In the genomic region with DNA sequence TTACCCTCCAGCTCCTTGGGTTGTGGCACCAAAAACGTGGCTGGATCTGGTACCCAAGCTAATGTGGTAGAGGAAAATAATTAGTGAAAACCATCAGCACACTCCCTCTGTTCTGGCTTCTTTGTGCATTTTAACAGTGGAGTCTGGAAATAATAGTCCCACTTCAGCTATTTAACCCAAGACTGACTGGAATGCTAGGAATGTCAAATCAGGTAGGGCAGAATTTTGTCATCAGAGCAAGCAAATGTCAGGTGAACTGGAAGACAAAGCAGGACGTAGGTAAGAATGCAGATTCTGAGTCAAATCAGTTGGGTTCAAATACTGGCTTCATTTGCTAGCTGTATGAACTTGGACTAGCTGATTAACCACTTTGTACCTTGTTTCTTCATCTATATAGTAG, we compare ENCODE assay signal across 2 cellular contexts.
A peak's percentile ranks its signal among the peaks of the same experiment; 100 is the strongest.
DNase-seq lines count a peak whose midpoint lies in the region; ATAC-seq and TF ChIP-seq lines count a peak whose summit lies in the region.
"Not testable (repeated sequence)": the region's sequence is repeated elsewhere in the genome, so short reads cannot be mapped to it uniquely, and the experiment has no call there.

No MANE protein-coding gene starts in this region.

- not testable (repeated sequence) for H3K36me3 ChIP-seq in GM23338 (ENCODE audit: insufficient read depth)

- H3K4me2 ChIP-seq in GM23338, result not testable (repeated sequence)

- not testable (repeated sequence) for H2AFZ ChIP-seq in GM23338

- not testable (repeated sequence) for H3K27ac ChIP-seq in GM23338 (ENCODE audit: low read depth)

- H3K27ac Mint-ChIP-seq in GM23338, WTC11: not testable (repeated sequence)

- H3K27me3 ChIP-seq in GM23338 (ENCODE audit: insufficient read depth), result not testable (repeated sequence)

- ATAC-seq in GM23338, result peak; percentile 72
- peak; percentile 72 for ATAC-seq in WTC11

- H3K36me3 Mint-ChIP-seq in GM23338 (ENCODE audit: low read depth); WTC11: not testable (repeated sequence)

- not testable (repeated sequence) for H3K27me3 Mint-ChIP-seq in GM23338 (ENCODE audit: insufficient read depth, low read depth, poor library complexity); WTC11 (ENCODE audit: low read depth)

- not testable (repeated sequence) for H3K4me3 ChIP-seq in GM23338

- H3K79me2 ChIP-seq in GM23338 (replicated peaks; ENCODE audit: insufficient read depth), result not testable (repeated sequence)

- CTCF ChIA-PET in WTC11 (lab: Charles Lee), result not testable (repeated sequence)

- not testable (repeated sequence) for H3K4me1 ChIP-seq in GM23338 (ENCODE audit: insufficient read depth)

- not testable (repeated sequence) for H3K9me3 Mint-ChIP-seq in GM23338, WTC11

- POLR2A ChIA-PET in WTC11 (lab: Charles Lee), result not testable (repeated sequence)

- DNase-seq in GM23338 (ENCODE audit: low spot score); WTC11 (ENCODE audit: low spot score): not testable (repeated sequence)

- TF ChIP-seq CTCF in GM23338 (conservative IDR thresholded peaks at IDR 0.05; ENCODE audit: low read depth in 2 of 2); WTC11 (IDR thresholded peaks at IDR 0.05): not testable (repeated sequence)

- not testable (repeated sequence) for H3K9me2 ChIP-seq in GM23338 (ENCODE audit: insufficient read depth)

- H3K4me3 Mint-ChIP-seq in GM23338, WTC11: not testable (repeated sequence)

- not testable (repeated sequence) for H3F3A ChIP-seq in GM23338 (replicated peaks; ENCODE audit: low read depth)

- not testable (repeated sequence) for H3K4me1 Mint-ChIP-seq in GM23338, WTC11

- not testable (repeated sequence) for H4K20me1 ChIP-seq in GM23338 (replicated peaks; ENCODE audit: insufficient read depth)
